ENCODE assay signal across 19 cellular contexts in genomic region chr4:8247047-8247930, GRCh38. TPM values are rescaled to one million over a fixed set of nuclear protein-coding genes. Genes with fewer than 3 reads are reported as not detected.
DNase-seq lines count a peak whose midpoint lies in the region; ATAC-seq, FAIRE-seq and TF ChIP-seq lines count a peak whose summit lies in the region.
"Had no signal": no experiment of that assay in that cellular context is flagged by ENCODE, and none has a peak within 500 bp of the region (broad histone marks: within the 10 kb centered on the region; RNA-seq: fewer than 3 reads in every experiment).

No MANE protein-coding gene starts in this region.

- no peaks in the 10 kb centered on the region for H3K27me3 Mint-ChIP-seq in activated naive CD8-positive, alpha-beta T cell treated with anti-CD3 and anti-CD28 coated beads, Interleukin-2, amount 50 U/mL, for 24 hours

- H3K4me3 ChIP-seq in kidney (ENCODE audit: low read length in 2 of 2): no peak overlapping the region
- H3K4me3 ChIP-seq in psoas muscle: no peak overlapping the region
- H3K4me3 ChIP-seq: HAP-1 had no signal

- ATAC-seq in Right ventricle myocardium inferior (peak; percentile 88), psoas muscle (peak; percentile 50 to 72 (median 59))
- ATAC-seq in activated naive CD8-positive, alpha-beta T cell treated with anti-CD3 and anti-CD28 coated beads, Interleukin-2, amount 50 U/mL, for 24 hours: no peak

- peak overlapping the region; percentile 22 to 41 for H3K27ac ChIP-seq in kidney (ENCODE audit: low read depth in 2 of 2, low read length in 2 of 2)
- H3K27ac ChIP-seq in psoas muscle: peak overlapping the region; percentile 61
- H3K27ac ChIP-seq: 22Rv1 had no signal

- no peak overlapping the region for H3K27ac Mint-ChIP-seq in activated naive CD8-positive, alpha-beta T cell treated with anti-CD3 and anti-CD28 coated beads, Interleukin-2, amount 50 U/mL, for 24 hours
- H3K27ac Mint-ChIP-seq: CD4-positive, alpha-beta memory T cell had no signal

- peak; percentile 88 for DNase-seq in Right ventricle myocardium inferior (ENCODE audit: missing footprints)
- DNase-seq in cardiac septum (ENCODE audit: low spot score): no peak
- DNase-seq in kidney: peak; percentile 74
- peak; percentile 80 to 92 for DNase-seq in psoas muscle
- DNase-seq in DMS153 (lab: John Stamatoyannopoulos, UW): no peak
- DNase-seq in DMS114 treated with DMSO at 0.1 percent for 48 hours (lab: John Stamatoyannopoulos, UW; ENCODE audit: unreplicated experiment): no peak
- DNase-seq in EL: no peak
- DNase-seq in activated naive CD8-positive, alpha-beta T cell treated with anti-CD3 and anti-CD28 coated beads, Interleukin-2, amount 50 U/mL, for 24 hours: no peak
- DNase-seq: activated CD4-positive, alpha-beta T cell treated with anti-CD3 and anti-CD28 coated beads for 1 hour; activated naive CD4-positive, alpha-beta T cell; NCI-H1092 treated with DMSO at 0.1 percent for 48 hours; NK-92 treated with Interleukin-12 subunit alpha and Interleukin-12 subunit beta, amount 100 ng/mL, for 24 hours; SHP77; stimulated activated CD4-positive, alpha-beta T cell treated with anti-CD3 and anti-CD28 coated beads, Interleukin-4, amount 100 ng/mL, for 24 hours had no signal

- H3K9ac ChIP-seq in kidney (ENCODE audit: low read length in 2 of 2): no peak overlapping the region

- H3K4me1 ChIP-seq in kidney (ENCODE audit: control insufficient read depth in 1 of 2, insufficient read depth in 1 of 2, low read depth in 1 of 2, low read length in 2 of 2) (peaks cover 4 to 6% of the 10 kb centered on the region in 2 donors), psoas muscle (peaks cover 6% of the 10 kb centered on the region)

- TF ChIP-seq CTCF in kidney (IDR thresholded peaks at IDR 0.05; ENCODE audit: borderline replicate concordance, extremely low read depth, insufficient read depth): no peak
- TF ChIP-seq CTCF in psoas muscle (IDR thresholded peaks at IDR 0.05): no peak

- H3K4me3 Mint-ChIP-seq in activated naive CD8-positive, alpha-beta T cell treated with anti-CD3 and anti-CD28 coated beads, Interleukin-2, amount 50 U/mL, for 24 hours: no peak overlapping the region
- H3K4me3 Mint-ChIP-seq: CD4-positive, alpha-beta memory T cell had no signal

- intact Hi-C loops in Right ventricle myocardium inferior (cut with DNase I): no loop called here
- intact Hi-C loops in cardiac septum (cut with DNase I): no loop called here
- intact Hi-C loops in kidney (cut with DNase I): loop anchor here (10.0 kb wide), 1 partner anchor 158 kb away; no protein-coding TSS in a partner anchor
- intact Hi-C loops in psoas muscle (cut with DNase I): no loop called here

- no peak for FAIRE-seq in kidney (lab: Jason Lieb, UNC)
- FAIRE-seq: islet of Langerhans had no signal

- H3K36me3 ChIP-seq in kidney (ENCODE audit: control insufficient read depth in 1 of 2, insufficient read depth in 2 of 2, low read length in 2 of 2): peaks cover 0 to 6% of the 10 kb centered on the region in 2 donors
- H3K36me3 ChIP-seq in psoas muscle (ENCODE audit: insufficient read depth in 1 of 2, low read depth in 1 of 2): no peaks in the 10 kb centered on the region
- H3K36me3 ChIP-seq: HAP-1 had no signal

- no peaks in the 10 kb centered on the region for H3K36me3 Mint-ChIP-seq in activated naive CD8-positive, alpha-beta T cell treated with anti-CD3 and anti-CD28 coated beads, Interleukin-2, amount 50 U/mL, for 24 hours (ENCODE audit: low read depth)
- H3K36me3 Mint-ChIP-seq: CD4-positive, alpha-beta memory T cell had no signal

- H3K4me1 Mint-ChIP-seq in activated naive CD8-positive, alpha-beta T cell treated with anti-CD3 and anti-CD28 coated beads, Interleukin-2, amount 50 U/mL, for 24 hours: no peaks in the 10 kb centered on the region
- H3K4me1 Mint-ChIP-seq: CD4-positive, alpha-beta memory T cell had no signal

- no peaks in the 10 kb centered on the region for H3K9me3 ChIP-seq in kidney (ENCODE audit: control insufficient read depth in 1 of 2, low read length in 2 of 2)
- no peaks in the 10 kb centered on the region for H3K9me3 ChIP-seq in psoas muscle
- H3K9me3 ChIP-seq: HAP-1 had no signal

- no peaks in the 10 kb centered on the region for H3K9me3 Mint-ChIP-seq in activated naive CD8-positive, alpha-beta T cell treated with anti-CD3 and anti-CD28 coated beads, Interleukin-2, amount 50 U/mL, for 24 hours
- H3K9me3 Mint-ChIP-seq: CD4-positive, alpha-beta memory T cell had no signal

- H3K27me3 ChIP-seq in psoas muscle (ENCODE audit: insufficient read depth in 3 of 3, low read length in 2 of 3): no peaks in the 10 kb centered on the region

- WGBS in psoas muscle, 3 donors: 50 to 59% (median 57%) methylated on average over 30 to 31 of the region's 31 CpGs

RNA-seq across cellular contexts. Expression of gene HTRA3, which starts 22.3 kb away (rescaled TPM):
- 131 TPM for total RNA-seq in Right ventricle myocardium inferior
- 50.8 TPM for total RNA-seq in cardiac septum
- total RNA-seq in kidney: 1.7 TPM
- polyA plus RNA-seq in kidney (ENCODE audit: insufficient read depth, low read depth, low replicate concordance): 6.5 TPM
- total RNA-seq in psoas muscle: 10 to 100 TPM in 2 of 4 donors, 1 to 10 TPM in 2; 7.2 to 26.4 (median 17.0) TPM
- polyA plus RNA-seq in psoas muscle: 10 to 100 TPM; 11.1 to 15.5 (median 14.0) TPM
- total RNA-seq: CD4-positive, alpha-beta memory T cell; T-helper 2 cell treated with Interferon-gamma antibody and Interleukin-4, amounts not matched to agents 100 ng/mL and 5 ng/mL, for 36 hours had no signal
- polyA plus RNA-seq: CD4-positive, alpha-beta memory T cell had no signal

RNA-seq across cellular contexts. Expression of gene SH3TC1, which starts 48.2 kb away (rescaled TPM):
- 11.2 TPM for total RNA-seq in Right ventricle myocardium inferior
- 16.5 TPM for total RNA-seq in cardiac septum
- total RNA-seq in kidney: 127 TPM
- polyA plus RNA-seq in kidney (ENCODE audit: insufficient read depth, low read depth, low replicate concordance): 43.1 TPM
- total RNA-seq in psoas muscle: 1 to 10 TPM; 4.6 to 7.9 (median 4.9) TPM
- polyA plus RNA-seq in psoas muscle: 1 to 10 TPM; 1.9 to 5.0 (median 4.0) TPM

Comparison
In these comparisons a context has a peak if more than half of its experiments do, and no peak if none do; other contexts are left out.
1. DNase-seq: peak in Right ventricle myocardium inferior (single experiment), kidney (single experiment) and psoas muscle (2 of 2); none in cardiac septum (single experiment), DMS153 (single experiment), DMS114 treated with DMSO at 0.1 percent for 48 hours (single experiment), EL (single experiment) and activated naive CD8-positive, alpha-beta T cell treated with anti-CD3 and anti-CD28 coated beads, Interleukin-2, amount 50 U/mL, for 24 hours (single experiment).